Comparison of ENCODE assay signal across 1 cellular context in the genomic region with DNA sequence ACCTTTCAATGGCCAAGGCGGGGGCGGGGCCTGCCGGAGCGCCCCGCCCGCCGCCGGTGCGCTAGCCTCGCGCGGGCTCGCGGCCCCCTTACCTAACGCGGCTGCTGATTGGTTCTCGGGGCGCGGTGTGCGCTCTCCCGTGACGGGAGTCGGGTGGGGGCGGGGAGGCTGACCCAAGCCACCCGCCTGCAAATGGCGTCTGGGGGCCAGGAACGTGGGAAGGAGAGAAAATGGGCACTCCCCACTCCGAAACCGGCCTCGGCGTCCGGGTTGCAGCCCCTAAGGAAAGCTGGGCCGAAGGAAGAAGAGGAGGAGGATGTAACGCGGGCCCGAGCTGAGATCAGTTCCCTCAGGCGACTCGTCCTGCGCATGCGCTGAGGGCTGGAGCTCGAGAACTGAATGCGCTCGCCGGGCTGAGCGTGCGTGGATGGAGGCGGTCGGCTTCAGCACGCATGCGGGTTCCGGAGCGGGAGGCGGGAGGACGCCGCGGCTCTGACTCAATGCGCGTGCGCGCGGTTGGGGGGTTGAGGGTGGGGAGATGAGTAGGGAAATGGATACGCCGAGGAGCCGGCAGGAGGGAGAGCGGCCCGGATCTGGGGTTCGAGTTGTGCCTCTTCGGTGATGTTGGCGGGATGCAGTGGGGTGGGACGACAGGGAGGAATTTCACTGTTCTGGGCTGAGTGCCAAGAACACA.
A peak's percentile ranks its signal among the peaks of the same experiment; 100 is the strongest.
TF ChIP-seq lines count a peak whose summit lies in the region.

A gene with protein sequence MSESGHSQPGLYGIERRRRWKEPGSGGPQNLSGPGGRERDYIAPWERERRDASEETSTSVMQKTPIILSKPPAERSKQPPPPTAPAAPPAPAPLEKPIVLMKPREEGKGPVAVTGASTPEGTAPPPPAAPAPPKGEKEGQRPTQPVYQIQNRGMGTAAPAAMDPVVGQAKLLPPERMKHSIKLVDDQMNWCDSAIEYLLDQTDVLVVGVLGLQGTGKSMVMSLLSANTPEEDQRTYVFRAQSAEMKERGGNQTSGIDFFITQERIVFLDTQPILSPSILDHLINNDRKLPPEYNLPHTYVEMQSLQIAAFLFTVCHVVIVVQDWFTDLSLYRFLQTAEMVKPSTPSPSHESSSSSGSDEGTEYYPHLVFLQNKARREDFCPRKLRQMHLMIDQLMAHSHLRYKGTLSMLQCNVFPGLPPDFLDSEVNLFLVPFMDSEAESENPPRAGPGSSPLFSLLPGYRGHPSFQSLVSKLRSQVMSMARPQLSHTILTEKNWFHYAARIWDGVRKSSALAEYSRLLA (minus strand): TSS at position 401 of the 694 bp plus-strand sequence. CDS start 4,221 bp downstream, outside the sequence.

TF ChIP-seq in WTC11, 78 proteins besides CTCF, POLR2A, EP300 and RAD21 (continued from another document):
- TF ChIP-seq, protein P1, sequence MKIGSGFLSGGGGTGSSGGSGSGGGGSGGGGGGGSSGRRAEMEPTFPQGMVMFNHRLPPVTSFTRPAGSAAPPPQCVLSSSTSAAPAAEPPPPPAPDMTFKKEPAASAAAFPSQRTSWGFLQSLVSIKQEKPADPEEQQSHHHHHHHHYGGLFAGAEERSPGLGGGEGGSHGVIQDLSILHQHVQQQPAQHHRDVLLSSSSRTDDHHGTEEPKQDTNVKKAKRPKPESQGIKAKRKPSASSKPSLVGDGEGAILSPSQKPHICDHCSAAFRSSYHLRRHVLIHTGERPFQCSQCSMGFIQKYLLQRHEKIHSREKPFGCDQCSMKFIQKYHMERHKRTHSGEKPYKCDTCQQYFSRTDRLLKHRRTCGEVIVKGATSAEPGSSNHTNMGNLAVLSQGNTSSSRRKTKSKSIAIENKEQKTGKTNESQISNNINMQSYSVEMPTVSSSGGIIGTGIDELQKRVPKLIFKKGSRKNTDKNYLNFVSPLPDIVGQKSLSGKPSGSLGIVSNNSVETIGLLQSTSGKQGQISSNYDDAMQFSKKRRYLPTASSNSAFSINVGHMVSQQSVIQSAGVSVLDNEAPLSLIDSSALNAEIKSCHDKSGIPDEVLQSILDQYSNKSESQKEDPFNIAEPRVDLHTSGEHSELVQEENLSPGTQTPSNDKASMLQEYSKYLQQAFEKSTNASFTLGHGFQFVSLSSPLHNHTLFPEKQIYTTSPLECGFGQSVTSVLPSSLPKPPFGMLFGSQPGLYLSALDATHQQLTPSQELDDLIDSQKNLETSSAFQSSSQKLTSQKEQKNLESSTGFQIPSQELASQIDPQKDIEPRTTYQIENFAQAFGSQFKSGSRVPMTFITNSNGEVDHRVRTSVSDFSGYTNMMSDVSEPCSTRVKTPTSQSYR (CRISPR knock-in tag; IDR thresholded peaks at IDR 0.05): 0 out of 2 replicates have a peak, but pooled peaks have one; percentile 7
- no peak for TF ChIP-seq MYBL2 (CRISPR knock-in tag; IDR thresholded peaks at IDR 0.05)
- TF ChIP-seq, protein P2, sequence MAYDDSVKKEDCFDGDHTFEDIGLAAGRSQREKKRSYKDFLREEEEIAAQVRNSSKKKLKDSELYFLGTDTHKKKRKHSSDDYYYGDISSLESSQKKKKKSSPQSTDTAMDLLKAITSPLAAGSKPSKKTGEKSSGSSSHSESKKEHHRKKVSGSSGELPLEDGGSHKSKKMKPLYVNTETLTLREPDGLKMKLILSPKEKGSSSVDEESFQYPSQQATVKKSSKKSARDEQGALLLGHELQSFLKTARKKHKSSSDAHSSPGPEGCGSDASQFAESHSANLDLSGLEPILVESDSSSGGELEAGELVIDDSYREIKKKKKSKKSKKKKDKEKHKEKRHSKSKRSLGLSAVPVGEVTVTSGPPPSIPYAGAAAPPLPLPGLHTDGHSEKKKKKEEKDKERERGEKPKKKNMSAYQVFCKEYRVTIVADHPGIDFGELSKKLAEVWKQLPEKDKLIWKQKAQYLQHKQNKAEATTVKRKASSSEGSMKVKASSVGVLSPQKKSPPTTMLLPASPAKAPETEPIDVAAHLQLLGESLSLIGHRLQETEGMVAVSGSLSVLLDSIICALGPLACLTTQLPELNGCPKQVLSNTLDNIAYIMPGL (CRISPR knock-in tag; IDR thresholded peaks at IDR 0.05): 0 out of 2 replicates have a peak, but pooled peaks have one; percentile 56
- TF ChIP-seq, protein P3, sequence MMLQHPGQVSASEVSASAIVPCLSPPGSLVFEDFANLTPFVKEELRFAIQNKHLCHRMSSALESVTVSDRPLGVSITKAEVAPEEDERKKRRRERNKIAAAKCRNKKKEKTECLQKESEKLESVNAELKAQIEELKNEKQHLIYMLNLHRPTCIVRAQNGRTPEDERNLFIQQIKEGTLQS (CRISPR knock-in tag; conservative IDR thresholded peaks at IDR 0.05): no peak
- TF ChIP-seq, protein P4, sequence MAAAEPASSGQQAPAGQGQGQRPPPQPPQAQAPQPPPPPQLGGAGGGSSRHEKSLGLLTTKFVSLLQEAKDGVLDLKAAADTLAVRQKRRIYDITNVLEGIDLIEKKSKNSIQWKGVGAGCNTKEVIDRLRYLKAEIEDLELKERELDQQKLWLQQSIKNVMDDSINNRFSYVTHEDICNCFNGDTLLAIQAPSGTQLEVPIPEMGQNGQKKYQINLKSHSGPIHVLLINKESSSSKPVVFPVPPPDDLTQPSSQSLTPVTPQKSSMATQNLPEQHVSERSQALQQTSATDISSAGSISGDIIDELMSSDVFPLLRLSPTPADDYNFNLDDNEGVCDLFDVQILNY (CRISPR knock-in tag; IDR thresholded peaks at IDR 0.05): peak; percentile 84
- TF ChIP-seq, protein P5, sequence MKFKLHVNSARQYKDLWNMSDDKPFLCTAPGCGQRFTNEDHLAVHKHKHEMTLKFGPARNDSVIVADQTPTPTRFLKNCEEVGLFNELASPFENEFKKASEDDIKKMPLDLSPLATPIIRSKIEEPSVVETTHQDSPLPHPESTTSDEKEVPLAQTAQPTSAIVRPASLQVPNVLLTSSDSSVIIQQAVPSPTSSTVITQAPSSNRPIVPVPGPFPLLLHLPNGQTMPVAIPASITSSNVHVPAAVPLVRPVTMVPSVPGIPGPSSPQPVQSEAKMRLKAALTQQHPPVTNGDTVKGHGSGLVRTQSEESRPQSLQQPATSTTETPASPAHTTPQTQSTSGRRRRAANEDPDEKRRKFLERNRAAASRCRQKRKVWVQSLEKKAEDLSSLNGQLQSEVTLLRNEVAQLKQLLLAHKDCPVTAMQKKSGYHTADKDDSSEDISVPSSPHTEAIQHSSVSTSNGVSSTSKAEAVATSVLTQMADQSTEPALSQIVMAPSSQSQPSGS (CRISPR knock-in tag; IDR thresholded peaks at IDR 0.05; ENCODE audit: borderline replicate concordance, low read depth): no peak
- no peak; the same call in 1 of the 2 replicates for TF ChIP-seq NFE2L1 (CRISPR knock-in tag; IDR thresholded peaks at IDR 0.05)
- TF ChIP-seq, protein P6, sequence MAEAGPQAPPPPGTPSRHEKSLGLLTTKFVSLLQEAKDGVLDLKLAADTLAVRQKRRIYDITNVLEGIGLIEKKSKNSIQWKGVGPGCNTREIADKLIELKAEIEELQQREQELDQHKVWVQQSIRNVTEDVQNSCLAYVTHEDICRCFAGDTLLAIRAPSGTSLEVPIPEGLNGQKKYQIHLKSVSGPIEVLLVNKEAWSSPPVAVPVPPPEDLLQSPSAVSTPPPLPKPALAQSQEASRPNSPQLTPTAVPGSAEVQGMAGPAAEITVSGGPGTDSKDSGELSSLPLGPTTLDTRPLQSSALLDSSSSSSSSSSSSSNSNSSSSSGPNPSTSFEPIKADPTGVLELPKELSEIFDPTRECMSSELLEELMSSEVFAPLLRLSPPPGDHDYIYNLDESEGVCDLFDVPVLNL (CRISPR knock-in tag; IDR thresholded peaks at IDR 0.05; ENCODE audit: borderline replicate concordance, low read depth): peak; percentile 28; the same call in 1 of the 2 replicates
- TF ChIP-seq, protein P7, sequence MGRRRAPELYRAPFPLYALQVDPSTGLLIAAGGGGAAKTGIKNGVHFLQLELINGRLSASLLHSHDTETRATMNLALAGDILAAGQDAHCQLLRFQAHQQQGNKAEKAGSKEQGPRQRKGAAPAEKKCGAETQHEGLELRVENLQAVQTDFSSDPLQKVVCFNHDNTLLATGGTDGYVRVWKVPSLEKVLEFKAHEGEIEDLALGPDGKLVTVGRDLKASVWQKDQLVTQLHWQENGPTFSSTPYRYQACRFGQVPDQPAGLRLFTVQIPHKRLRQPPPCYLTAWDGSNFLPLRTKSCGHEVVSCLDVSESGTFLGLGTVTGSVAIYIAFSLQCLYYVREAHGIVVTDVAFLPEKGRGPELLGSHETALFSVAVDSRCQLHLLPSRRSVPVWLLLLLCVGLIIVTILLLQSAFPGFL (CRISPR knock-in tag; IDR thresholded peaks at IDR 0.05; ENCODE audit: borderline replicate concordance): no peak
- no peak; the same call in 1 of the 2 replicates for TF ChIP-seq ESRRA (CRISPR knock-in tag; IDR thresholded peaks at IDR 0.05; ENCODE audit: borderline replicate concordance)
- TF ChIP-seq ZBTB21 (CRISPR knock-in tag; IDR thresholded peaks at IDR 0.05; ENCODE audit: borderline replicate concordance): 0 out of 2 replicates have a peak, but pooled peaks have one; percentile 36
- TF ChIP-seq, protein P8, sequence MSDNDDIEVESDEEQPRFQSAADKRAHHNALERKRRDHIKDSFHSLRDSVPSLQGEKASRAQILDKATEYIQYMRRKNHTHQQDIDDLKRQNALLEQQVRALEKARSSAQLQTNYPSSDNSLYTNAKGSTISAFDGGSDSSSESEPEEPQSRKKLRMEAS (CRISPR knock-in tag; IDR thresholded peaks at IDR 0.05): peak; percentile 6
- no peak for TF ChIP-seq NR1H2 (CRISPR knock-in tag; IDR thresholded peaks at IDR 0.05)
- no peak for TF ChIP-seq TEAD1 (CRISPR knock-in tag; IDR thresholded peaks at IDR 0.05)
- no peak for TF ChIP-seq RORB (CRISPR knock-in tag; IDR thresholded peaks at IDR 0.05)
- TF ChIP-seq ZNF232 (CRISPR knock-in tag; IDR thresholded peaks at IDR 0.05): peak; percentile 78; the same call in 1 of the 2 replicates
- TF ChIP-seq ZNF219 (CRISPR knock-in tag; IDR thresholded peaks at IDR 0.05; ENCODE audit: borderline replicate concordance): no peak
- no peak for TF ChIP-seq ZNF671 (CRISPR knock-in tag; IDR thresholded peaks at IDR 0.05)
- TF ChIP-seq NFYB (CRISPR knock-in tag; conservative IDR thresholded peaks at IDR 0.05; ENCODE audit: low read depth): no peak; the same call in none of the 2 replicates
- TF ChIP-seq SMAD3 (CRISPR knock-in tag; IDR thresholded peaks at IDR 0.05; ENCODE audit: borderline replicate concordance): no peak
- TF ChIP-seq, protein P9, sequence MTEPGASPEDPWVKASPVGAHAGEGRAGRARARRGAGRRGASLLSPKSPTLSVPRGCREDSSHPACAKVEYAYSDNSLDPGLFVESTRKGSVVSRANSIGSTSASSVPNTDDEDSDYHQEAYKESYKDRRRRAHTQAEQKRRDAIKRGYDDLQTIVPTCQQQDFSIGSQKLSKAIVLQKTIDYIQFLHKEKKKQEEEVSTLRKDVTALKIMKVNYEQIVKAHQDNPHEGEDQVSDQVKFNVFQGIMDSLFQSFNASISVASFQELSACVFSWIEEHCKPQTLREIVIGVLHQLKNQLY (CRISPR knock-in tag; IDR thresholded peaks at IDR 0.05): no peak
- TF ChIP-seq, protein P10, sequence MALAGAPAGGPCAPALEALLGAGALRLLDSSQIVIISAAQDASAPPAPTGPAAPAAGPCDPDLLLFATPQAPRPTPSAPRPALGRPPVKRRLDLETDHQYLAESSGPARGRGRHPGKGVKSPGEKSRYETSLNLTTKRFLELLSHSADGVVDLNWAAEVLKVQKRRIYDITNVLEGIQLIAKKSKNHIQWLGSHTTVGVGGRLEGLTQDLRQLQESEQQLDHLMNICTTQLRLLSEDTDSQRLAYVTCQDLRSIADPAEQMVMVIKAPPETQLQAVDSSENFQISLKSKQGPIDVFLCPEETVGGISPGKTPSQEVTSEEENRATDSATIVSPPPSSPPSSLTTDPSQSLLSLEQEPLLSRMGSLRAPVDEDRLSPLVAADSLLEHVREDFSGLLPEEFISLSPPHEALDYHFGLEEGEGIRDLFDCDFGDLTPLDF (CRISPR knock-in tag; IDR thresholded peaks at IDR 0.05): no peak; the same call in 1 of the 2 replicates
- TF ChIP-seq ETV6 (CRISPR knock-in tag; IDR thresholded peaks at IDR 0.05): peak; percentile 55
- TF ChIP-seq NR2C2 (CRISPR knock-in tag; IDR thresholded peaks at IDR 0.05): no peak
- no peak for TF ChIP-seq SOX15 (CRISPR knock-in tag; IDR thresholded peaks at IDR 0.05)
- TF ChIP-seq, protein P11, sequence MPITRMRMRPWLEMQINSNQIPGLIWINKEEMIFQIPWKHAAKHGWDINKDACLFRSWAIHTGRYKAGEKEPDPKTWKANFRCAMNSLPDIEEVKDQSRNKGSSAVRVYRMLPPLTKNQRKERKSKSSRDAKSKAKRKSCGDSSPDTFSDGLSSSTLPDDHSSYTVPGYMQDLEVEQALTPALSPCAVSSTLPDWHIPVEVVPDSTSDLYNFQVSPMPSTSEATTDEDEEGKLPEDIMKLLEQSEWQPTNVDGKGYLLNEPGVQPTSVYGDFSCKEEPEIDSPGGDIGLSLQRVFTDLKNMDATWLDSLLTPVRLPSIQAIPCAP (CRISPR knock-in tag; IDR thresholded peaks at IDR 0.05): no peak; the same call in 1 of the 2 replicates
TF ChIP-seq in WTC11: peak in this region for 13.
